35 cellular contexts compared by ENCODE assay signal in the genomic region with DNA sequence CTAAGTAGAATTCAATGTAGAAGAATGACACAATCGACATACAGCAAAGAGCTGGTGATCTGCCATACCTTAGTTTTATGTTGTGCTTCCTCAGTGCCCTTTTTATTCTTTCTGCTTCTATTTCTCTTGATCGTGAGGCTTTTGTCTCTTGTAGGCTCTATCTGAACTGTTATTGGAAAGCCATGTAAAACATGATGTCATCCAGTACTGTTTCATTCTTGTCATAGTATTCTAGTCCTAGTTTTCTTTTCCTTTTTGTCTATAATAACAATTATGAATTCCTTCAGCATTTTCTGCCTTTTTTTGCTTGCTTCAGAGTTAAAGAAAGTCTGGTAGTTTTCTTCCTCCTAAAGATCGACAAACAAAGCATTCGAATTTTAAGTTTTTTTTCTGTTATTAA.
"Had no signal": no experiment of that assay in that cellular context is flagged by ENCODE, and none has a peak within 500 bp of the region (broad histone marks: within the 10 kb centered on the region; RNA-seq: fewer than 3 reads in every experiment).

No MANE protein-coding gene starts in this region.

- H3K4me3 ChIP-seq: ascending aorta, breast epithelium, cardiac muscle cell, coronary artery, dorsolateral prefrontal cortex, esophagus muscularis mucosa had no signal

- H3K36me3 Mint-ChIP-seq: activated naive CD8-positive, alpha-beta T cell treated with anti-CD3 and anti-CD28 coated beads for 36 hours; brain; T-cell had no signal

- ATAC-seq: activated CD4-positive, CD25-positive, alpha-beta regulatory T cell treated with anti-CD3 and anti-CD28 coated beads, Interleukin-2, amount 50 U/mL, for 24 hours; activated CD8-positive, alpha-beta T cell treated with anti-CD3 and anti-CD28 coated beads for 36 hours; activated naive CD8-positive, alpha-beta T cell treated with anti-CD3 and anti-CD28 coated beads, Interleukin-2, amount 50 U/mL, for 24 hours; activated T-cell treated with anti-CD3 and anti-CD28 coated beads, Interleukin-2, amount 50 U/mL, for 4 hours; activated T-helper 17 cell treated with anti-CD3 and anti-CD28 coated beads, Interleukin-2, amount 50 U/mL, for 72 hours; T-cell had no signal

- H3K4me1 ChIP-seq: ascending aorta, breast epithelium had no signal

- H3K27ac Mint-ChIP-seq: activated B cell treated with CpG ODN at 0.5 μM for 24 hours; activated CD8-positive, alpha-beta T cell treated with anti-CD3 and anti-CD28 coated beads for 36 hours; activated naive CD8-positive, alpha-beta T cell treated with anti-CD3 and anti-CD28 coated beads for 36 hours; activated naive CD8-positive, alpha-beta T cell treated with anti-CD3 and anti-CD28 coated beads, Interleukin-2, amount 50 U/mL, for 24 hours; activated T-helper 17 cell treated with anti-CD3 and anti-CD28 coated beads, Interleukin-2, amount 50 U/mL, for 72 hours; brain; dendritic cell treated with granulocyte-macrophage colony-stimulating factor and Interleukin-4, amounts not matched to agents 40 ng/mL and 50 ng/mL, for 4 days; endodermal cell; T-cell; T-helper 1 cell treated with Interleukin-12 subunit alpha and Interleukin-12 subunit beta and Interleukin-4 antibody, amounts not matched to agents 30 μg/mL and 1 μg/mL, for 36 hours; T-helper 2 cell treated with Interferon-gamma antibody and Interleukin-4, amounts not matched to agents 5 μg/mL and 100 μg/mL, for 36 hours had no signal

- H3K36me3 ChIP-seq: ascending aorta, breast epithelium, cardiac muscle cell, esophagus muscularis mucosa, WERI-Rb-1 had no signal

- FAIRE-seq: frontal cortex had no signal

- H3K27ac ChIP-seq: ascending aorta, breast epithelium, cardiac muscle cell, coronary artery, dorsolateral prefrontal cortex, esophagus muscularis mucosa, WERI-Rb-1 had no signal

- H3K27me3 Mint-ChIP-seq: activated B cell treated with CpG ODN at 0.5 μM for 24 hours; activated naive CD8-positive, alpha-beta T cell treated with anti-CD3 and anti-CD28 coated beads for 36 hours; activated T-helper 17 cell treated with anti-CD3 and anti-CD28 coated beads, Interleukin-2, amount 50 U/mL, for 72 hours; dendritic cell treated with granulocyte-macrophage colony-stimulating factor and Interleukin-4, amounts not matched to agents 40 ng/mL and 50 ng/mL, for 4 days had no signal

- H3K27me3 ChIP-seq: ascending aorta, breast epithelium, dorsolateral prefrontal cortex, esophagus muscularis mucosa had no signal

- H3K9me3 Mint-ChIP-seq: activated B cell treated with CpG ODN at 0.5 μM for 24 hours; activated CD8-positive, alpha-beta T cell treated with anti-CD3 and anti-CD28 coated beads for 36 hours; activated naive CD8-positive, alpha-beta T cell treated with anti-CD3 and anti-CD28 coated beads for 36 hours; activated T-cell treated with anti-CD3 and anti-CD28 coated beads, Interleukin-2, amount 50 U/mL, for 4 hours; activated T-helper 17 cell treated with anti-CD3 and anti-CD28 coated beads, Interleukin-2, amount 50 U/mL, for 72 hours; endodermal cell; T-cell; T-helper 1 cell treated with Interleukin-12 subunit alpha and Interleukin-12 subunit beta and Interleukin-4 antibody, amounts not matched to agents 30 μg/mL and 1 μg/mL, for 36 hours; T-helper 2 cell treated with Interferon-gamma antibody and Interleukin-4, amounts not matched to agents 5 μg/mL and 100 μg/mL, for 36 hours had no signal

- DNase-seq: activated B cell treated with CpG ODN at 0.5 μM for 24 hours; activated CD4-positive, alpha-beta T cell treated with anti-CD3 and anti-CD28 coated beads for 48 hours; activated CD4-positive, alpha-beta T cell treated with anti-CD3 and anti-CD28 coated beads, Interleukin-2, amount 50 U/mL, for 1 hour; activated CD4-positive, alpha-beta T cell treated with anti-CD3 and anti-CD28 coated beads, Interleukin-2, amount 50 U/mL, for 48 hours; activated CD8-positive, alpha-beta memory T cell treated with anti-CD3 and anti-CD28 coated beads for 24 hours; activated CD8-positive, alpha-beta T cell treated with anti-CD3 and anti-CD28 coated beads for 36 hours; activated effector memory CD4-positive, alpha-beta T cell treated with Interleukin-2 at 50 U/mL for 16 hours; activated gamma-delta T cell treated with Interleukin-2 at 50 U/mL for 16 hours; activated naive CD4-positive, alpha-beta T cell treated with anti-CD3 and anti-CD28 coated beads, Interleukin-2, amount 50 U/mL, for 16 hours; activated naive CD4-positive, alpha-beta T cell treated with Interleukin-2 at 50 U/mL for 16 hours; activated naive CD8-positive, alpha-beta T cell treated with anti-CD3 and anti-CD28 coated beads for 36 hours; activated naive CD8-positive, alpha-beta T cell treated with anti-CD3 and anti-CD28 coated beads, Interleukin-2, amount 50 U/mL, for 24 hours; activated T-cell treated with anti-CD3 and anti-CD28 coated beads, Interleukin-2, amount 50 U/mL, for 4 hours; central memory CD4-positive, alpha-beta T cell; cerebellar nuclear complex; dorsolateral prefrontal cortex; effector memory CD4-positive, alpha-beta T cell; endodermal cell; erythroblast; head of caudate nucleus; T-cell; T1000; WERI-Rb-1 had no signal

- H3K4me1 Mint-ChIP-seq: activated naive CD8-positive, alpha-beta T cell treated with anti-CD3 and anti-CD28 coated beads for 36 hours; activated T-helper 17 cell treated with anti-CD3 and anti-CD28 coated beads, Interleukin-2, amount 50 U/mL, for 72 hours; endodermal cell; T-cell had no signal

- H3K9me3 ChIP-seq: ascending aorta, breast epithelium, esophagus muscularis mucosa had no signal

- H3K4me3 Mint-ChIP-seq: activated B cell treated with CpG ODN at 0.5 μM for 24 hours; activated CD8-positive, alpha-beta T cell treated with anti-CD3 and anti-CD28 coated beads for 36 hours; activated naive CD8-positive, alpha-beta T cell treated with anti-CD3 and anti-CD28 coated beads for 36 hours; activated naive CD8-positive, alpha-beta T cell treated with anti-CD3 and anti-CD28 coated beads, Interleukin-2, amount 50 U/mL, for 24 hours; activated T-cell treated with anti-CD3 and anti-CD28 coated beads, Interleukin-2, amount 50 U/mL, for 4 hours; activated T-helper 17 cell treated with anti-CD3 and anti-CD28 coated beads, Interleukin-2, amount 50 U/mL, for 72 hours; brain; dendritic cell treated with granulocyte-macrophage colony-stimulating factor and Interleukin-4, amounts not matched to agents 40 ng/mL and 50 ng/mL, for 4 days; endodermal cell; T-cell; T-helper 1 cell treated with Interleukin-12 subunit alpha and Interleukin-12 subunit beta and Interleukin-4 antibody, amounts not matched to agents 30 μg/mL and 1 μg/mL, for 36 hours; T-helper 2 cell treated with Interferon-gamma antibody and Interleukin-4, amounts not matched to agents 5 μg/mL and 100 μg/mL, for 36 hours had no signal
